Comparison of ENCODE assay signal across 9 cellular contexts in genomic region chr9:3863114-3863528, GRCh38.
DNase-seq lines count a peak whose midpoint lies in the region; ATAC-seq and TF ChIP-seq lines count a peak whose summit lies in the region.
"Had no signal": no experiment of that assay in that cellular context is flagged by ENCODE, and none has a peak within 500 bp of the region (broad histone marks: within the 10 kb centered on the region; RNA-seq: fewer than 3 reads in every experiment).

No MANE protein-coding gene starts in this region.

- CTCF ChIA-PET in Panc1 (lab: Charles Lee): no interaction called here

- H3K9me3 Mint-ChIP-seq in osteocyte (ENCODE audit: unreplicated experiment): no peaks in the 10 kb centered on the region

- TF ChIP-seq CTCF in Panc1 (IDR thresholded peaks at IDR 0.05) (no peak), osteocyte (IDR thresholded peaks at IDR 0.05) (no peak)

- H3K4me1 Mint-ChIP-seq in osteocyte (ENCODE audit: unreplicated experiment): peaks cover 30% of the 10 kb centered on the region

- DNase-seq in C1 segment of cervical spinal cord (lab: John Stamatoyannopoulos, UW) (peak in 9 of 14 donors; percentile 5 to 57 (median 31)), Panc1 (ENCODE audit: low read depth, low spot score) (no peak), fibroblast of gingiva (ENCODE audit: low read depth) (peak; percentile 88), osteocyte (ENCODE audit: extremely low spot score, unreplicated experiment) (no peak), ecto neural progenitor cell (ENCODE audit: low spot score) (no peak)

- H3K36me3 Mint-ChIP-seq in osteocyte (ENCODE audit: unreplicated experiment): peaks cover 2% of the 10 kb centered on the region

- H3K4me3 Mint-ChIP-seq in osteocyte (ENCODE audit: unreplicated experiment): peak overlapping the region; percentile 57

- no peak overlapping the region for H3K27ac ChIP-seq in Panc1 (ENCODE audit: low read length)
- H3K27ac ChIP-seq: gastrocnemius medialis had no signal

- ATAC-seq in Panc1 (peak; percentile 60; the same call in 1 of the 2 replicates), HG03039 (IDR thresholded peaks at IDR 0.05; ENCODE audit: unreplicated experiment) (no peak), HG02938 (IDR thresholded peaks at IDR 0.05; ENCODE audit: unreplicated experiment) (no peak), HG02885 (IDR thresholded peaks at IDR 0.05; ENCODE audit: poor library complexity, unreplicated experiment) (no peak)
- ATAC-seq: gastrocnemius medialis had no signal

- H3K27me3 Mint-ChIP-seq in osteocyte (ENCODE audit: unreplicated experiment): no peaks in the 10 kb centered on the region

- POLR2A ChIA-PET in Panc1 (lab: Charles Lee): no interaction called here

- in situ Hi-C loops in Panc1 (cut with HindIII; ENCODE audit: low pct_unique_long_range_greater_than_20kb, low sequenced_read_pairs): no loop called here

- no peak overlapping the region for H3K4me3 ChIP-seq in Panc1 (ENCODE audit: low read depth in 2 of 2, low read length in 2 of 2)
- H3K4me3 ChIP-seq: gastrocnemius medialis had no signal

- no peaks in the 10 kb centered on the region for H3K9me3 ChIP-seq in Panc1 (ENCODE audit: control insufficient read depth, insufficient read depth, low read depth, low read length)
- H3K9me3 ChIP-seq: gastrocnemius medialis had no signal

- intact Hi-C loops in Panc1 (cut with micrococcal nuclease; ENCODE audit: unreplicated experiment): no loop called here

- H3K4me1 ChIP-seq in Panc1 (ENCODE audit: control insufficient read depth, insufficient read depth, low read length): no peaks in the 10 kb centered on the region
- H3K4me1 ChIP-seq: gastrocnemius medialis had no signal

- H3K27ac Mint-ChIP-seq in osteocyte (ENCODE audit: unreplicated experiment): peak overlapping the region; percentile 91

- no peaks in the 10 kb centered on the region for H3K36me3 ChIP-seq in Panc1 (ENCODE audit: control insufficient read depth, insufficient read depth, low read length)
- H3K36me3 ChIP-seq: gastrocnemius medialis had no signal

- no peaks in the 10 kb centered on the region for H3K27me3 ChIP-seq in Panc1 (ENCODE audit: control insufficient read depth, insufficient read depth, low read length)
- H3K27me3 ChIP-seq: gastrocnemius medialis had no signal

- BruUV-seq in Panc1 (replicated peaks; lab: Mats Ljungman, UMichigan): no TSS peak

Comparison
In these comparisons a context has a peak if more than half of its experiments do, and no peak if none do; other contexts are left out.
1. DNase-seq: peak in C1 segment of cervical spinal cord (9 of 14) and fibroblast of gingiva (single experiment); none in Panc1 (single experiment), osteocyte (single experiment) and ecto neural progenitor cell (single experiment).